8 cellular contexts compared by ENCODE assay signal in genomic region chr20:346640-347316, GRCh38. TPM values are rescaled to one million over a fixed set of nuclear protein-coding genes. Genes with fewer than 3 reads are reported as not detected.
DNase-seq lines count a peak whose midpoint lies in the region; ATAC-seq and TF ChIP-seq lines count a peak whose summit lies in the region.

Gene NRSN2 (plus strand): TSS chr20:347111. CDS start chr20:349644, 2,533 bp downstream.

- no TSS peak for BruUV-seq in Caco-2 (replicated peaks; lab: Mats Ljungman, UMichigan)

- peak within 1 kb of the TSS; percentile 97 for H3K27ac Mint-ChIP-seq in Caco-2 (ENCODE audit: unreplicated experiment)
- peak within 1 kb of the TSS; percentile 61 for H3K27ac Mint-ChIP-seq in endothelial cell (ENCODE audit: unreplicated experiment)

- peaks cover 25% of the 10 kb centered on the region for H3K79me1 ChIP-seq in mesenchymal stem cell (replicated peaks; ENCODE audit: low read length, poor library complexity, severe bottlenecking)

- H3K36me3 ChIP-seq in Caco-2 (ENCODE audit: control insufficient read depth, insufficient read depth, low read length) (peaks cover 1% of the 10 kb centered on the region; the same call in 1 of the 2 replicates), mesenchymal stem cell (ENCODE audit: control insufficient read depth in 1 of 2, insufficient read depth in 2 of 2, low read depth in 1 of 2, low read length in 2 of 2) (peaks cover 7 to 31% of the 10 kb centered on the region in 2 experiments)

- POLR2A ChIA-PET in Caco-2 (lab: Charles Lee) = interaction anchor here (0.5 to 2.1 kb wide), 14 partner anchors 9 to 353 kb away, joined by 3 to 20 read pairs (median 6); partner anchors contain the start of genes CSNK2A1, SOX12, TBC1D20 and TRIB3

- peak within 1 kb of the TSS in 1 of 2 experiments; percentile 99 for H3K14ac ChIP-seq in mesenchymal stem cell (ENCODE audit: low read length in 2 of 2)

- peak within 1 kb of the TSS; percentile 90 for H2BK15ac ChIP-seq in mesenchymal stem cell (ENCODE audit: low read depth, poor library complexity, severe bottlenecking)

- peak within 1 kb of the TSS; percentile 99 for H3K18ac ChIP-seq in mesenchymal stem cell (ENCODE audit: low read depth in 1 of 2, low read length in 2 of 2)

- H2BK120ac ChIP-seq in mesenchymal stem cell (ENCODE audit: low read depth, low read length) = peak within 1 kb of the TSS; percentile 69

- H4K8ac ChIP-seq in mesenchymal stem cell (ENCODE audit: low read length) = peak within 1 kb of the TSS; percentile 99

- H3K9ac ChIP-seq in mesenchymal stem cell (ENCODE audit: low read length) = peak within 1 kb of the TSS; percentile 96

- no peaks in the 10 kb centered on the region for H3K27me3 Mint-ChIP-seq in Caco-2 (ENCODE audit: insufficient read depth, unreplicated experiment)
- H3K27me3 Mint-ChIP-seq in endothelial cell (ENCODE audit: unreplicated experiment) = peaks cover 13% of the 10 kb centered on the region

- peak within 1 kb of the TSS; percentile 98 for H3K27ac ChIP-seq in mesenchymal stem cell (ENCODE audit: low read length, poor library complexity, severe bottlenecking)

- H3K4me3 ChIP-seq in Caco-2 (ENCODE audit: low read depth, low read length) (peak within 1 kb of the TSS; percentile 96), mesenchymal stem cell (ENCODE audit: insufficient read depth in 1 of 2, low read depth in 1 of 2, low read length in 2 of 2) (peak within 1 kb of the TSS; percentile 73 to 85)

- H2BK12ac ChIP-seq in mesenchymal stem cell (ENCODE audit: low read length in 2 of 2) = peak within 1 kb of the TSS; percentile 59 to 97

- no peak for TF ChIP-seq CTCF in Caco-2 (IDR thresholded peaks at IDR 0.05; ENCODE audit: insufficient read depth in 1 of 2, low read depth in 1 of 2, low read length in 1 of 2, severe bottlenecking in 1 of 2, unreplicated experiment in 1 of 2)
- no peak for TF ChIP-seq CTCF in endothelial cell (IDR thresholded peaks at IDR 0.05; ENCODE audit: unreplicated experiment)

- CTCF ChIA-PET in Caco-2 (lab: Charles Lee) = interaction anchor here (1.0 to 2.9 kb wide), 4 partner anchors 16 to 85 kb away, joined by 4 to 24 read pairs (median 11); partner anchors contain the start of gene TRIB3

- no peaks in the 10 kb centered on the region for H3K9me3 ChIP-seq in Caco-2
- H3K9me3 ChIP-seq in mesenchymal stem cell (ENCODE audit: control insufficient read depth, low read length) = peaks cover 24% of the 10 kb centered on the region

- DNase-seq in Caco-2 = peak; percentile 69 to 83
- DNase-seq in NCI-H1105 (lab: John Stamatoyannopoulos, UW) = peak; percentile 39
- peak; percentile 70 for DNase-seq in endothelial cell (ENCODE audit: low spot score)
- peak; percentile 87 for DNase-seq in mesenchymal stem cell
- peak; percentile 36 for DNase-seq in superior temporal gyrus (ENCODE audit: extremely low spot score)
- no peak for DNase-seq in CD1c-positive myeloid dendritic cell (ENCODE audit: extremely low spot score)

- peak; percentile 25 for ATAC-seq in GM21423 (IDR thresholded peaks at IDR 0.05; ENCODE audit: unreplicated experiment)
- peak; percentile 21 to 31 for ATAC-seq in activated CD4-positive, CD25-positive, alpha-beta regulatory T cell treated with anti-CD3 and anti-CD28 coated beads, Interleukin-2, amount 50 U/mL, for 24 hours

- H3K4me2 ChIP-seq in mesenchymal stem cell (ENCODE audit: low read length, poor library complexity, severe bottlenecking) = peak within 1 kb of the TSS; percentile 98

- H4K91ac ChIP-seq in mesenchymal stem cell (ENCODE audit: low read length) = peak within 1 kb of the TSS; percentile 99

- H3K4ac ChIP-seq in mesenchymal stem cell (ENCODE audit: low read depth in 1 of 2, low read length in 2 of 2) = peak within 1 kb of the TSS; percentile 93 to 98

- H3K27me3 ChIP-seq in Caco-2 (replicated peaks; ENCODE audit: control insufficient read depth, insufficient read depth, low read length) = no peaks in the 10 kb centered on the region
- no peaks in the 10 kb centered on the region for H3K27me3 ChIP-seq in mesenchymal stem cell (ENCODE audit: control insufficient read depth in 1 of 2, insufficient read depth in 1 of 2, low read length in 2 of 2)

- 2% methylated on average over 38 of the region's 50 CpGs for WGBS in mesenchymal stem cell

- H3K4me1 ChIP-seq in Caco-2 (peaks cover 16% of the 10 kb centered on the region), mesenchymal stem cell (ENCODE audit: control insufficient read depth, insufficient read depth, low read depth, low read length) (peaks cover 7% of the 10 kb centered on the region)

- H2BK5ac ChIP-seq in mesenchymal stem cell (ENCODE audit: low read depth, low read length, poor library complexity, severe bottlenecking) = peak within 1 kb of the TSS; percentile 91

- H2AFZ ChIP-seq in mesenchymal stem cell (ENCODE audit: low read depth, low read length) = peak within 1 kb of the TSS; percentile 46

- H2AK5ac ChIP-seq in mesenchymal stem cell (ENCODE audit: low read length, severe bottlenecking) = peak within 1 kb of the TSS; percentile 35

- H3K4me3 Mint-ChIP-seq in Caco-2 (ENCODE audit: unreplicated experiment) = peak within 1 kb of the TSS; percentile 98
- H3K4me3 Mint-ChIP-seq in endothelial cell (ENCODE audit: unreplicated experiment) = peak within 1 kb of the TSS; percentile 97

- H3K4me1 Mint-ChIP-seq in Caco-2 (ENCODE audit: low read depth, unreplicated experiment) (peaks cover 19% of the 10 kb centered on the region), endothelial cell (ENCODE audit: unreplicated experiment) (peaks cover 9% of the 10 kb centered on the region)

- peak within 1 kb of the TSS; percentile 46 to 96 for H3K23ac ChIP-seq in mesenchymal stem cell (ENCODE audit: low read length in 2 of 2)

- H3K36me3 Mint-ChIP-seq in Caco-2 (ENCODE audit: insufficient read depth, unreplicated experiment) = peaks cover 24% of the 10 kb centered on the region
- H3K36me3 Mint-ChIP-seq in endothelial cell (ENCODE audit: low read depth, unreplicated experiment) = peaks cover 9% of the 10 kb centered on the region

- H3K9me3 Mint-ChIP-seq in Caco-2 (ENCODE audit: unreplicated experiment) = no peaks in the 10 kb centered on the region
- no peaks in the 10 kb centered on the region for H3K9me3 Mint-ChIP-seq in endothelial cell (ENCODE audit: unreplicated experiment)

- intact Hi-C loops in Caco-2 (cut with micrococcal nuclease; ENCODE audit: unreplicated experiment) = loop anchor here (1.0 kb wide), 2 partner anchors 19 to 197 kb away; partner anchors contain the start of gene CSNK2A1

RNA-seq across cellular contexts. Expression of gene NRSN2, which starts in this region (rescaled TPM):
- total RNA-seq in Caco-2 (2022) (24.6 and 27.5 TPM in 2 replicates), endothelial cell (ENCODE audit: unreplicated experiment) (43.2 TPM)
- 63.0 TPM for polyA plus RNA-seq in mesenchymal stem cell (2013, experiment 1 of 2)
- polyA plus RNA-seq in mesenchymal stem cell (2013, experiment 2 of 2) = 60.9 TPM
